ENCODE assay signal across 8 cellular contexts in genomic region chr3:122679467-122680291, GRCh38. TPM values are rescaled to one million over a fixed set of nuclear protein-coding genes. Genes with fewer than 3 reads are reported as not detected.
DNase-seq lines count a peak whose midpoint lies in the region; ATAC-seq, FAIRE-seq and TF ChIP-seq lines count a peak whose summit lies in the region.

No MANE protein-coding gene starts in this region.

- no peaks in the 10 kb centered on the region; the same call in 1 of the 2 replicates for H3K9me3 ChIP-seq in DOHH2 (ENCODE audit: control insufficient read depth, insufficient read depth, low read length)
- H3K9me3 ChIP-seq in heart right ventricle, result peaks cover 0 to 6% (median 0%) of the 10 kb centered on the region in 11 donors

- H3K27me3 ChIP-seq in DOHH2 (ENCODE audit: control insufficient read depth, low read length) (peaks cover 14% of the 10 kb centered on the region), heart right ventricle (no peaks in the 10 kb centered on the region), rectal smooth muscle tissue (ENCODE audit: control insufficient read depth, insufficient read depth, low read length) (no peaks in the 10 kb centered on the region)

- H3K36me3 ChIP-seq in DOHH2 (ENCODE audit: control insufficient read depth, low read length), result no peaks in the 10 kb centered on the region
- no peaks in the 10 kb centered on the region for H3K36me3 ChIP-seq in heart right ventricle
- no peaks in the 10 kb centered on the region for H3K36me3 ChIP-seq in rectal smooth muscle tissue (ENCODE audit: control insufficient read depth, insufficient read depth, low read length)

- TF ChIP-seq CTCF in DOHH2 (IDR thresholded peaks at IDR 0.05; ENCODE audit: low read depth, low read length, poor library complexity, severe bottlenecking) (no peak), heart right ventricle (IDR thresholded peaks at IDR 0.05) (peak in 2 of 9 donors; percentile 0 to 2)

- H3K36me3 Mint-ChIP-seq in activated naive CD4-positive, alpha-beta T cell treated with anti-CD3 and anti-CD28 coated beads, Interleukin-2, amount 10 ng/mL, durations not matched to agents 7 days and 5 days, result peaks cover 29% of the 10 kb centered on the region

- H3K27ac ChIP-seq in DOHH2 (ENCODE audit: low read depth, low read length), result no peak overlapping the region
- H3K27ac ChIP-seq in heart right ventricle, result peak overlapping the region; percentile 77 to 98 (median 94)
- peak overlapping the region; percentile 91 for H3K27ac ChIP-seq in rectal smooth muscle tissue (ENCODE audit: low read depth, low read length)

- H3F3A ChIP-seq in DOHH2 (ENCODE audit: control insufficient read depth, insufficient read depth), result no peaks in the 10 kb centered on the region; the same call in none of the 2 replicates

- peak overlapping the region; percentile 98 for H3K27ac Mint-ChIP-seq in activated naive CD4-positive, alpha-beta T cell treated with anti-CD3 and anti-CD28 coated beads, Interleukin-2, amount 10 ng/mL, durations not matched to agents 7 days and 5 days

- no peaks in the 10 kb centered on the region for H4K20me1 ChIP-seq in DOHH2 (ENCODE audit: control insufficient read depth, insufficient read depth, low read depth, low read length)

- peaks cover 2% of the 10 kb centered on the region for H3K9me3 Mint-ChIP-seq in activated naive CD4-positive, alpha-beta T cell treated with anti-CD3 and anti-CD28 coated beads, Interleukin-2, amount 10 ng/mL, durations not matched to agents 7 days and 5 days

- ATAC-seq in GM21786 (IDR thresholded peaks at IDR 0.05; ENCODE audit: unreplicated experiment) (peak; percentile 22), heart right ventricle (peak; percentile 37 to 60 (median 51))

- no peaks in the 10 kb centered on the region for H3K9me2 ChIP-seq in DOHH2 (replicated peaks; ENCODE audit: control insufficient read depth, low read length)

- no peak for FAIRE-seq in GM19239 (lab: Jason Lieb, UNC)

- H3K4me1 ChIP-seq in DOHH2 (ENCODE audit: control insufficient read depth, low read length) (peaks cover 55% of the 10 kb centered on the region), heart right ventricle (peaks cover 0 to 55% (median 38%) of the 10 kb centered on the region in 9 donors), rectal smooth muscle tissue (ENCODE audit: control insufficient read depth, insufficient read depth, low read length) (peaks cover 12% of the 10 kb centered on the region)

- WGBS in heart right ventricle, 2 donors, result 18 to 22% methylated on average over 18 of the region's 18 CpGs

- H3K4me3 Mint-ChIP-seq in activated naive CD4-positive, alpha-beta T cell treated with anti-CD3 and anti-CD28 coated beads, Interleukin-2, amount 10 ng/mL, durations not matched to agents 7 days and 5 days, result peak overlapping the region; percentile 88

- CTCF ChIA-PET in activated naive CD4-positive, alpha-beta T cell treated with anti-CD3 and anti-CD28 coated beads, Interleukin-2, amount 10 ng/mL, durations not matched to agents 7 days and 5 days (lab: Charles Lee), result interaction anchor here (0.5 to 6.7 kb wide), 32 partner anchors 11 to 315 kb away, joined by 3 to 183 read pairs (median 5); partner anchors contain the start of genes DTX3L, PARP15, PARP9 and WDR5B

- H3K9ac ChIP-seq in rectal smooth muscle tissue (ENCODE audit: low read length), result peak overlapping the region; percentile 75

- DNase-seq in NCI-H2029 (lab: John Stamatoyannopoulos, UW) (peak; percentile 29), heart right ventricle (peak; percentile 13 to 21), GM19239 (ENCODE audit: insufficient read length, low spot score) (no peak), OCI-M2 (lab: John Stamatoyannopoulos, UW; ENCODE audit: unreplicated experiment) (no peak)
- peak; percentile 39 for DNase-seq in activated naive CD4-positive, alpha-beta T cell treated with anti-CD3 and anti-CD28 coated beads, Interleukin-2, amount 10 ng/mL, durations not matched to agents 7 days and 5 days

- no peaks in the 10 kb centered on the region for H3K27me3 Mint-ChIP-seq in activated naive CD4-positive, alpha-beta T cell treated with anti-CD3 and anti-CD28 coated beads, Interleukin-2, amount 10 ng/mL, durations not matched to agents 7 days and 5 days

- H3K4me2 ChIP-seq in DOHH2 (ENCODE audit: low read length), result peak overlapping the region; percentile 93

- peaks cover 61% of the 10 kb centered on the region for H3K4me1 Mint-ChIP-seq in activated naive CD4-positive, alpha-beta T cell treated with anti-CD3 and anti-CD28 coated beads, Interleukin-2, amount 10 ng/mL, durations not matched to agents 7 days and 5 days

- H3K4me3 ChIP-seq in DOHH2 (ENCODE audit: low read length) (peak overlapping the region; percentile 80), heart right ventricle (peak overlapping the region in 9 of 10 donors; percentile 56 to 90 (median 83)), rectal smooth muscle tissue (ENCODE audit: low read length) (peak overlapping the region; percentile 82)

- H3K79me2 ChIP-seq in DOHH2 (ENCODE audit: control insufficient read depth, low read length), result no peaks in the 10 kb centered on the region

- intact Hi-C loops in heart right ventricle (cut with DNase I), result loop anchor here (1.0 to 10.0 kb wide), 15 partner anchors 115 to 1132 kb away; partner anchors contain the start of genes DTX3L (in 2 of the 10), PARP9 (in 2 of the 10) and POLQ (in 1 of the 10)

RNA-seq across cellular contexts. Expression of gene PARP14, which starts 1.0 kb away (rescaled TPM):
- total RNA-seq in heart right ventricle, result 10 to 100 TPM in 9 of 10 donors, 1 to 10 TPM in 1; 8.9 to 81.9 (median 13.2) TPM
- polyA plus RNA-seq in heart right ventricle, result 10 to 100 TPM in 1 of 2 donors, 1 to 10 TPM in 1; 4.1 to 13.5 TPM

Comparison
In these comparisons a context has a peak if more than half of its experiments do, and no peak if none do; other contexts are left out.
1. DNase-seq: peak in NCI-H2029 (single experiment), activated naive CD4-positive, alpha-beta T cell treated with anti-CD3 and anti-CD28 coated beads, Interleukin-2, amount 10 ng/mL, durations not matched to agents 7 days and 5 days (single experiment) and heart right ventricle (2 of 2); none in GM19239 (single experiment) and OCI-M2 (single experiment).
2. Peak in every context shown above with its lines, with median percentiles within 50 percentile points of each other: H3K4me3 ChIP-seq.